Comparison of ENCODE assay signal across 9 cellular contexts in the genomic region with DNA sequence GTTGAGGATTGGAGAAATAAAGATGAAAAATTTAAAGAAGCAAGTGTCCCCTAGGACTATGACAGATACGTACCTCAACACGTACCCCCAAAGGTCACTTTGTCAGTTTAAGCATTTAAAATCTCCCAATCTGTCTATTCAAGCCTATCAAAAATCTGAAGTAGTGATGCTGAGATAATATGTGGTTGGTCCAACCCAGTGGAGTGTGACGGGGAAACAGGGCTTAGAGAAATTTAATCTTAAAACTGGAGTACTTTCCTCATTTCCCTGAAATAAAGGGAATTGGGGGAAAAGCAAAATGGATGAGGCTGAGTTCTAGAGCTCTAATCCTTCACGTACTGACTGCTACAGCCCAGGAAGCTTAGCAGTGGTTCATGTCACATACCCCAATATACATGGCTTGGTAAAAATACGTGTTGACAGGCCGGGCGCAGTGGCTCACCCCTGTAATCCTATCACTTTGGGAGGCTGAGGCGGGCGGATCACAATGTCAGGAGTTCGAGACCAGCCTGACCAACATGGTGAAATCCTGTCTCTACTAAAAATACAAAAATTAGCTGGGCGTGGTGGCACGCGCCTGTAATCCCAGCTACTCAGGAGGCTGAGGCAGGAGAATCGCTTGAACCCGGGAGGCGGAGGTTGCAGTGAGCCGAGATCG. TPM values are rescaled to one million over a fixed set of nuclear protein-coding genes. Genes with fewer than 3 reads are reported as not detected.
DNase-seq lines count a peak whose midpoint lies in the region; ATAC-seq and TF ChIP-seq lines count a peak whose summit lies in the region.
"Not testable (repeated sequence)": the region's sequence is repeated elsewhere in the genome, so short reads cannot be mapped to it uniquely, and the experiment has no call there.
"Had no signal": no experiment of that assay in that cellular context is flagged by ENCODE, and none has a peak within 500 bp of the region (broad histone marks: within the 10 kb centered on the region; RNA-seq: fewer than 3 reads in every experiment).

No MANE protein-coding gene starts in this region.

- H3K9me3 ChIP-seq in NT2/D1 (ENCODE audit: insufficient read depth, low read length); mesodermal cell (ENCODE audit: control insufficient read depth, low read length); upper lobe of left lung: not testable (repeated sequence)

- H3K4me1 Mint-ChIP-seq in activated T-cell treated with anti-CD3 and anti-CD28 coated beads, Interleukin-2, amount 50 U/mL, for 24 hours (ENCODE audit: low read depth): peaks cover 18% of the 10 kb centered on the region
- not testable (repeated sequence) for H3K4me1 Mint-ChIP-seq in glutamatergic neuron (ENCODE audit: low read depth, unreplicated experiment)

- H3K27me3 Mint-ChIP-seq in activated T-cell treated with anti-CD3 and anti-CD28 coated beads, Interleukin-2, amount 50 U/mL, for 24 hours; glutamatergic neuron (ENCODE audit: unreplicated experiment): not testable (repeated sequence)

- peak in 1 of 2 donors; percentile 16 for ATAC-seq in upper lobe of left lung (ENCODE audit: low FRiP score in 2 of 2)

- H3K9me3 Mint-ChIP-seq in activated T-cell treated with anti-CD3 and anti-CD28 coated beads, Interleukin-2, amount 50 U/mL, for 24 hours; glutamatergic neuron (ENCODE audit: unreplicated experiment): not testable (repeated sequence)

- H3K27ac ChIP-seq in caudate nucleus (ENCODE audit: low read depth, low read length): peak overlapping the region; percentile 90
- peak overlapping the region; percentile 88 for H3K27ac ChIP-seq in mesodermal cell (ENCODE audit: low read depth, low read length, severe bottlenecking)
- H3K27ac ChIP-seq in upper lobe of left lung: peak overlapping the region; percentile 74 to 89 (median 86)

- TF ChIP-seq EP300 in upper lobe of left lung (IDR thresholded peaks at IDR 0.05): not testable (repeated sequence)

- not testable (repeated sequence) for H3K4me1 ChIP-seq in NT2/D1 (ENCODE audit: insufficient read depth, insufficient read length); mesodermal cell (ENCODE audit: control insufficient read depth, insufficient read depth, low read length, poor library complexity, severe bottlenecking); upper lobe of left lung

- H3K4me3 ChIP-seq in GM06990 (replicated peaks; ENCODE audit: low read depth, low read length) (peak overlapping the region; percentile 55), mesodermal cell (ENCODE audit: extremely low read depth, insufficient read depth, low read length, poor library complexity, severe bottlenecking) (peak overlapping the region; percentile 31), retinal pigment epithelial cell (ENCODE audit: low read length) (peak overlapping the region; percentile 68), upper lobe of left lung (peak overlapping the region in 3 of 4 donors; percentile 40 to 50 (median 50))
- H3K4me3 ChIP-seq in NT2/D1 (ENCODE audit: insufficient read length, low read depth): not testable (repeated sequence)

- peaks cover 15% of the 10 kb centered on the region for H3K36me3 Mint-ChIP-seq in activated T-cell treated with anti-CD3 and anti-CD28 coated beads, Interleukin-2, amount 50 U/mL, for 24 hours (ENCODE audit: low read depth)
- not testable (repeated sequence) for H3K36me3 Mint-ChIP-seq in glutamatergic neuron (ENCODE audit: unreplicated experiment)

- not testable (repeated sequence) for TF ChIP-seq CTCF in GM06990 (IDR thresholded peaks at IDR 0.05; ENCODE audit: insufficient read depth, low read length, poor library complexity, severe bottlenecking); glutamatergic neuron (IDR thresholded peaks at IDR 0.05; ENCODE audit: partially characterized antibody, unreplicated experiment); retinal pigment epithelial cell (conservative IDR thresholded peaks at IDR 0.05; ENCODE audit: low read depth, low read length)
- peak in 1 of 6 experiments; percentile 16 for TF ChIP-seq CTCF in upper lobe of left lung (IDR thresholded peaks at IDR 0.05)

- H3K27ac Mint-ChIP-seq in activated T-cell treated with anti-CD3 and anti-CD28 coated beads, Interleukin-2, amount 50 U/mL, for 24 hours: peak overlapping the region; percentile 95
- peak overlapping the region; percentile 83 for H3K27ac Mint-ChIP-seq in glutamatergic neuron (ENCODE audit: unreplicated experiment)

- H3K27me3 ChIP-seq in GM06990 (replicated peaks; ENCODE audit: control insufficient read depth, insufficient read depth, low read length); NT2/D1 (ENCODE audit: insufficient read depth, insufficient read length); upper lobe of left lung: not testable (repeated sequence)

- peak overlapping the region; percentile 32 for H3K9ac ChIP-seq in NT2/D1 (ENCODE audit: insufficient read length, low read depth)

- not testable (repeated sequence) for H3K36me3 ChIP-seq in GM06990 (ENCODE audit: control insufficient read depth, insufficient read depth, low read length); mesodermal cell (ENCODE audit: control insufficient read depth, insufficient read depth, low read length); upper lobe of left lung
- peaks cover 12% of the 10 kb centered on the region for H3K36me3 ChIP-seq in NT2/D1 (ENCODE audit: insufficient read depth, insufficient read length, low read length)

- peak overlapping the region; percentile 82 for H3K4me3 Mint-ChIP-seq in activated T-cell treated with anti-CD3 and anti-CD28 coated beads, Interleukin-2, amount 50 U/mL, for 24 hours
- peak overlapping the region; percentile 88 for H3K4me3 Mint-ChIP-seq in glutamatergic neuron (ENCODE audit: unreplicated experiment)

- TF ChIP-seq POLR2A in upper lobe of left lung (IDR thresholded peaks at IDR 0.05): not testable (repeated sequence)

- DNase-seq in GM06990 (ENCODE audit: extremely low read depth, insufficient read length); NT2/D1 (ENCODE audit: low read depth, low spot score); activated T-cell treated with anti-CD3 and anti-CD28 coated beads, Interleukin-2, amount 50 U/mL, for 24 hours; caudate nucleus (lab: John Stamatoyannopoulos, UW); glutamatergic neuron; retinal pigment epithelial cell (ENCODE audit: low read depth); upper lobe of left lung: not testable (repeated sequence)

- 77 to 86% methylated on average over 5 to 6 of the region's 18 CpGs for WGBS in mesodermal cell (ENCODE audit: insufficient coverage in 2 of 2), 2 experiments
- WGBS in upper lobe of left lung, 2 donors: 76 to 80% methylated on average over 18 of the region's 18 CpGs

RNA-seq across cellular contexts. Expression of a gene that starts 21.7 kb away (rescaled TPM):
- total RNA-seq in glutamatergic neuron (ENCODE audit: unreplicated experiment): 24.3 TPM
- 54.4 TPM for polyA plus RNA-seq in mesodermal cell (2013, experiment 1 of 2)
- 74.9 TPM for polyA plus RNA-seq in mesodermal cell (2013, experiment 2 of 2)
- total RNA-seq in upper lobe of left lung: 10 to 100 TPM in 5 of 6 donors, 1 to 10 TPM in 1; 7.7 to 38.8 (median 27.9) TPM

RNA-seq across cellular contexts. Expression of a gene that starts 43.3 kb away (rescaled TPM):
- total RNA-seq in glutamatergic neuron (ENCODE audit: unreplicated experiment) (1.5 TPM), upper lobe of left lung (1 to 10 TPM in 1 of 6 donors, under 1 TPM in 3, not detected in 2; 0.61 to 1.0 (median 0.63) TPM)
- polyA plus RNA-seq in mesodermal cell (2013, experiment 1 of 2): 36.2 TPM
- polyA plus RNA-seq in mesodermal cell (2013, experiment 2 of 2): 34.8 TPM
- total RNA-seq: subcutaneous adipose tissue had no signal

RNA-seq across cellular contexts. Expression of a gene that starts 54.6 kb away (rescaled TPM):
- total RNA-seq in glutamatergic neuron (ENCODE audit: unreplicated experiment) (94.2 TPM), upper lobe of left lung (100 to 1,000 TPM in 3 of 6 donors, 10 to 100 TPM in 3; 71.2 to 169 (median 101) TPM)
- polyA plus RNA-seq in mesodermal cell (2013, experiment 1 of 2): 100 TPM
- 86.3 TPM for polyA plus RNA-seq in mesodermal cell (2013, experiment 2 of 2)

RNA-seq across cellular contexts. Expression of a gene that starts 58.4 kb away (rescaled TPM):
- total RNA-seq in glutamatergic neuron (ENCODE audit: unreplicated experiment): 1.3 TPM
- polyA plus RNA-seq in mesodermal cell (2013, experiment 1 of 2): 26.6 TPM
- 24.1 TPM for polyA plus RNA-seq in mesodermal cell (2013, experiment 2 of 2)
- 10 to 100 TPM in 1 of 6 donors, 1 to 10 TPM in 3, not detected in 2; 3.3 to 13.8 (median 7.3) TPM for total RNA-seq in upper lobe of left lung
